8 cellular contexts compared by ENCODE assay signal in genomic region chr1:197521118-197521739, GRCh38.
DNase-seq lines count a peak whose midpoint lies in the region; ATAC-seq and TF ChIP-seq lines count a peak whose summit lies in the region.

No MANE protein-coding gene starts in this region.

- TF ChIP-seq RAD21 in SK-N-SH (IDR thresholded peaks at IDR 0.05; ENCODE audit: low read length): peak; percentile 58

- H3K79me2 ChIP-seq in SK-N-SH (ENCODE audit: insufficient read depth): no peaks in the 10 kb centered on the region

- WGBS in heart left ventricle, 4 donors: 68 to 77% (median 71%) methylated on average over 2 of the region's 2 CpGs
- WGBS in SK-N-SH (ENCODE audit: low lambda C conversion rate): 3% methylated on average over 2 of the region's 2 CpGs
- 53 to 66% (median 60%) methylated on average over 2 of the region's 2 CpGs for WGBS in psoas muscle, 3 donors

- no peaks in the 10 kb centered on the region for H4K20me1 ChIP-seq in SK-N-SH (ENCODE audit: insufficient read depth)

- CTCF ChIA-PET in SK-N-SH (lab: Yijun Ruan, JAX): interaction anchor here (0.6 to 1.6 kb wide), 11 partner anchors 13 to 1165 kb away, joined by 3 to 5 read pairs (median 3); no protein-coding TSS in a partner anchor

- no peak for ATAC-seq in heart left ventricle
- no peak for ATAC-seq in left cardiac atrium
- peak; percentile 73 for ATAC-seq in GM21381 (IDR thresholded peaks at IDR 0.05; ENCODE audit: unreplicated experiment)
- ATAC-seq in psoas muscle: no peak

- no peak for DNase-seq in heart left ventricle
- no peak for DNase-seq in left cardiac atrium
- DNase-seq in HS-27A (ENCODE audit: low read depth): peak; percentile 7
- peak; percentile 29 for DNase-seq in SK-N-SH
- DNase-seq in fibroblast of mammary gland (ENCODE audit: low read depth): peak; percentile 46
- DNase-seq in psoas muscle: no peak
- DNase-seq in effector CD8-positive, alpha-beta T cell (lab: John Stamatoyannopoulos, UW): no peak

- no peak overlapping the region for H3K4me3 ChIP-seq in heart left ventricle
- no peak overlapping the region for H3K4me3 ChIP-seq in SK-N-SH (ENCODE audit: low read depth in 2 of 2, low read length in 1 of 2)
- H3K4me3 ChIP-seq in fibroblast of mammary gland (ENCODE audit: control insufficient read depth, low read depth, low read length): no peak overlapping the region
- H3K4me3 ChIP-seq in psoas muscle: no peak overlapping the region

- H3F3A ChIP-seq in SK-N-SH (replicated peaks; ENCODE audit: insufficient read depth): no peaks in the 10 kb centered on the region

- H3K27me3 ChIP-seq in heart left ventricle: no peaks in the 10 kb centered on the region
- no peaks in the 10 kb centered on the region for H3K27me3 ChIP-seq in SK-N-SH (ENCODE audit: insufficient read depth)
- no peaks in the 10 kb centered on the region for H3K27me3 ChIP-seq in psoas muscle (ENCODE audit: insufficient read depth in 3 of 3, low read length in 2 of 3)

- intact Hi-C loops in heart left ventricle (cut with DNase I): loop anchor here in 9 of 10 donors (5.0 to 10.0 kb wide), 10 partner anchors 81 to 946 kb away; no protein-coding TSS in a partner anchor
- intact Hi-C loops in left cardiac atrium (cut with DNase I): loop anchor here (10.0 kb wide), 1 partner anchor 404 kb away; no protein-coding TSS in a partner anchor
- intact Hi-C loops in psoas muscle (cut with DNase I): loop anchor here (5.0 to 10.0 kb wide), 6 partner anchors 344 to 944 kb away; no protein-coding TSS in a partner anchor

- no peak overlapping the region for H3K4me2 ChIP-seq in SK-N-SH

- TF ChIP-seq CTCF in heart left ventricle (IDR thresholded peaks at IDR 0.05): peak; percentile 20 to 65 (median 48)
- peak; percentile 79 for TF ChIP-seq CTCF in SK-N-SH (IDR thresholded peaks at IDR 0.05)
- TF ChIP-seq CTCF in fibroblast of mammary gland (conservative IDR thresholded peaks at IDR 0.05; ENCODE audit: control insufficient read depth, insufficient read depth, low read depth, low read length): peak; percentile 72
- TF ChIP-seq CTCF in psoas muscle (IDR thresholded peaks at IDR 0.05): peak; percentile 50

- H3K9me3 ChIP-seq in heart left ventricle (no peaks in the 10 kb centered on the region), SK-N-SH (no peaks in the 10 kb centered on the region), psoas muscle (no peaks in the 10 kb centered on the region)

- H3K4me1 ChIP-seq in heart left ventricle (peaks cover 0 to 3% (median 0%) of the 10 kb centered on the region in 12 donors), SK-N-SH (ENCODE audit: control insufficient read depth in 1 of 2, insufficient read depth in 2 of 2, low read depth in 1 of 2, low read length in 1 of 2) (no peaks in the 10 kb centered on the region; a peak in 1 of 4 replicates), psoas muscle (no peaks in the 10 kb centered on the region)

- no peak for TF ChIP-seq EP300 in SK-N-SH (IDR thresholded peaks at IDR 0.05; ENCODE audit: borderline replicate concordance in 1 of 2, low read depth in 1 of 2, low read length in 1 of 2)

- TF ChIP-seq POLR2A in heart left ventricle (IDR thresholded peaks at IDR 0.05): no peak

- H3K36me3 ChIP-seq in heart left ventricle (peaks cover 0 to 2% (median 0%) of the 10 kb centered on the region in 9 donors), SK-N-SH (replicated peaks in 1 of 2; ENCODE audit: control insufficient read depth in 1 of 2, insufficient read depth in 2 of 2, low read length in 1 of 2) (no peaks in the 10 kb centered on the region), psoas muscle (ENCODE audit: insufficient read depth in 1 of 2, low read depth in 1 of 2) (no peaks in the 10 kb centered on the region)

- H2AFZ ChIP-seq in SK-N-SH (ENCODE audit: low read depth): no peak overlapping the region

- H3K27ac ChIP-seq in heart left ventricle (no peak overlapping the region), SK-N-SH (ENCODE audit: low read depth in 2 of 2, low read length in 1 of 2) (no peak overlapping the region), psoas muscle (no peak overlapping the region)

- POLR2A ChIA-PET in SK-N-SH (lab: Yijun Ruan, JAX): no interaction called here

- no peaks in the 10 kb centered on the region for H3K9me2 ChIP-seq in SK-N-SH

- no peak overlapping the region for H3K9ac ChIP-seq in SK-N-SH

TF ChIP-seq in SK-N-SH, 30 proteins besides CTCF, POLR2A, EP300 and RAD21:
- TF ChIP-seq PBX3 (IDR thresholded peaks at IDR 0.05) (no peak), MEF2A (IDR thresholded peaks at IDR 0.05; ENCODE audit: borderline replicate concordance, low read depth) (no peak), ZBTB33 (IDR thresholded peaks at IDR 0.05; ENCODE audit: borderline replicate concordance, low read depth) (no peak), FOSL2 (IDR thresholded peaks at IDR 0.05; ENCODE audit: borderline replicate concordance, low read depth) (no peak), SMC3 (IDR thresholded peaks at IDR 0.05; ENCODE audit: low read depth, low read length) (peak; percentile 45), EZH2phosphoT487 (IDR thresholded peaks at IDR 0.05; ENCODE audit: borderline replicate concordance, low read depth) (no peak), POLR2AphosphoS5 (IDR thresholded peaks at IDR 0.05; ENCODE audit: low read depth, low read length) (no peak)

Comparison
In these comparisons a context has a peak if more than half of its experiments do, and no peak if none do; other contexts are left out.
1. DNase-seq: peak in HS-27A (single experiment), SK-N-SH (single experiment) and fibroblast of mammary gland (single experiment); none in heart left ventricle (0 of 5), left cardiac atrium (single experiment), psoas muscle (0 of 2) and effector CD8-positive, alpha-beta T cell (single experiment).
2. Peak in every context shown above with its lines, with median percentiles within 50 percentile points of each other: CTCF ChIP-seq.